10 cellular contexts compared by ENCODE assay signal in genomic region chr11:71795236-71795635, GRCh38. TPM values are rescaled to one million over a fixed set of nuclear protein-coding genes. Genes with fewer than 3 reads are reported as not detected.
DNase-seq lines count a peak whose midpoint lies in the region; ATAC-seq and TF ChIP-seq lines count a peak whose summit lies in the region.
"Not testable (repeated sequence)": the region's sequence is repeated elsewhere in the genome, so short reads cannot be mapped to it uniquely, and the experiment has no call there.
"Had no signal": no experiment of that assay in that cellular context is flagged by ENCODE, and none has a peak within 500 bp of the region (broad histone marks: within the 10 kb centered on the region; RNA-seq: fewer than 3 reads in every experiment).

No MANE protein-coding gene starts in this region.

- not testable (repeated sequence) for H4K8ac ChIP-seq in IMR-90 (ENCODE audit: low read depth in 2 of 2, low read length in 2 of 2); mesenchymal stem cell (ENCODE audit: low read length)

- peak overlapping the region; percentile 84 for H2BK120ac ChIP-seq in IMR-90 (ENCODE audit: low read depth, low read length)
- not testable (repeated sequence) for H2BK120ac ChIP-seq in mesenchymal stem cell (ENCODE audit: low read depth, low read length)

- peak overlapping the region; percentile 29; the same call in 1 of the 2 replicates for H3K4ac ChIP-seq in IMR-90 (ENCODE audit: low read depth, low read length)
- H3K4ac ChIP-seq in mesenchymal stem cell (ENCODE audit: low read depth in 1 of 2, low read length in 2 of 2) = not testable (repeated sequence)

- H3K14ac ChIP-seq in IMR-90 (replicated peaks; ENCODE audit: low read depth, low read length) (peak overlapping the region; percentile 8; the same call in 1 of the 2 replicates), mesenchymal stem cell (ENCODE audit: low read length in 2 of 2) (peak overlapping the region in 1 of 2 experiments; percentile 28)

- peaks cover 22% of the 10 kb centered on the region for H3K4me1 Mint-ChIP-seq in nephron progenitor cell

- H3K9me3 ChIP-seq in IMR-90 (ENCODE audit: control insufficient read depth, insufficient read depth, low read length); cardiac muscle cell (ENCODE audit: low read depth); mesenchymal stem cell (ENCODE audit: control insufficient read depth, low read length); upper lobe of right lung: not testable (repeated sequence)

- intact Hi-C loops in IMR-90 (cut with micrococcal nuclease); upper lobe of right lung (cut with DNase I): not testable (repeated sequence)

- no CpG with 5 or more reads among the region's 5 CpGs for WGBS in IMR-90 (ENCODE audit: extremely low coverage in 2 of 2, insufficient read length in 1 of 2), 2 experiments
- WGBS in mesenchymal stem cell = 90% methylated on average over 5 of the region's 5 CpGs

- not testable (repeated sequence) for H3K9me1 ChIP-seq in IMR-90 (ENCODE audit: insufficient read depth, low read length)

- not testable (repeated sequence) for H3K4me3 ChIP-seq in IMR-90 (ENCODE audit: insufficient read depth, low read depth, low read length); cardiac muscle cell; mesenchymal stem cell (ENCODE audit: insufficient read depth in 1 of 2, low read depth in 1 of 2, low read length in 2 of 2); upper lobe of right lung

- not testable (repeated sequence) for H3K36me3 Mint-ChIP-seq in nephron progenitor cell (ENCODE audit: low read depth)

- BruUV-seq in IMR-90 (replicated peaks; lab: Mats Ljungman, UMichigan) = not testable (repeated sequence)

- peak overlapping the region in 1 of 2 experiments; percentile 54 for H2BK12ac ChIP-seq in mesenchymal stem cell (ENCODE audit: low read length in 2 of 2)

- not testable (repeated sequence) for H3K4me2 ChIP-seq in IMR-90 (ENCODE audit: low read depth, low read length); mesenchymal stem cell (ENCODE audit: low read length, poor library complexity, severe bottlenecking)

- not testable (repeated sequence) for H3K27ac ChIP-seq in IMR-90 (ENCODE audit: insufficient read depth, low read length); mesenchymal stem cell (ENCODE audit: low read length, poor library complexity, severe bottlenecking); upper lobe of right lung
- peak overlapping the region; percentile 76 for H3K27ac ChIP-seq in cardiac muscle cell

- H2BK5ac ChIP-seq in IMR-90 (ENCODE audit: low read depth, low read length, poor library complexity, severe bottlenecking); mesenchymal stem cell (ENCODE audit: low read depth, low read length, poor library complexity, severe bottlenecking): not testable (repeated sequence)

- TF ChIP-seq RAD21 in IMR-90 (IDR thresholded peaks at IDR 0.05; ENCODE audit: low read length) = not testable (repeated sequence)

- H3K27me3 ChIP-seq in IMR-90 (ENCODE audit: control insufficient read depth, insufficient read depth, low read length); cardiac muscle cell; mesenchymal stem cell (ENCODE audit: control insufficient read depth in 1 of 2, insufficient read depth in 1 of 2, low read length in 2 of 2); upper lobe of right lung: not testable (repeated sequence)

- peak overlapping the region; percentile 63 for H3K27ac Mint-ChIP-seq in nephron progenitor cell

- not testable (repeated sequence) for ATAC-seq in IMR-90 (ENCODE audit: low read depth); upper lobe of right lung

- not testable (repeated sequence) for H4K5ac ChIP-seq in IMR-90 (ENCODE audit: low read depth, low read length)

- H3K9ac ChIP-seq in IMR-90 (ENCODE audit: low read depth, low read length); mesenchymal stem cell (ENCODE audit: low read length): not testable (repeated sequence)

- not testable (repeated sequence) for H4K20me1 ChIP-seq in IMR-90 (ENCODE audit: insufficient read depth, low read length)

- peak overlapping the region; percentile 85; the same call in 1 of the 2 replicates for H4K91ac ChIP-seq in IMR-90 (ENCODE audit: insufficient read depth, low read depth, low read length)
- not testable (repeated sequence) for H4K91ac ChIP-seq in mesenchymal stem cell (ENCODE audit: low read length)

- not testable (repeated sequence) for TF ChIP-seq CTCF in IMR-90 (conservative IDR thresholded peaks at IDR 0.05; ENCODE audit: low read depth, low read length); cardiac muscle cell (IDR thresholded peaks at IDR 0.05; ENCODE audit: low read depth, low read length); nephron progenitor cell (IDR thresholded peaks at IDR 0.05); upper lobe of right lung (IDR thresholded peaks at IDR 0.05)

- H3K4me1 ChIP-seq in IMR-90 (ENCODE audit: control insufficient read depth, insufficient read depth, low read length); cardiac muscle cell (ENCODE audit: low read depth); mesenchymal stem cell (ENCODE audit: control insufficient read depth, insufficient read depth, low read depth, low read length); upper lobe of right lung: not testable (repeated sequence)

- peak overlapping the region; percentile 24; the same call in 1 of the 2 replicates for H2BK20ac ChIP-seq in IMR-90 (ENCODE audit: low read depth, low read length)

- dilution Hi-C loops in IMR-90 (cut with HindIII; ENCODE audit: low sequenced_read_pairs, unreplicated experiment) = not testable (repeated sequence)

- not testable (repeated sequence) for H2BK15ac ChIP-seq in IMR-90 (ENCODE audit: low read depth, low read length); mesenchymal stem cell (ENCODE audit: low read depth, poor library complexity, severe bottlenecking)

- not testable (repeated sequence) for H3K36me3 ChIP-seq in IMR-90 (ENCODE audit: control insufficient read depth, insufficient read depth, low read length); cardiac muscle cell; mesenchymal stem cell (ENCODE audit: control insufficient read depth in 1 of 2, insufficient read depth in 2 of 2, low read depth in 1 of 2, low read length in 2 of 2); upper lobe of right lung

- not testable (repeated sequence) for H3K56ac ChIP-seq in IMR-90 (ENCODE audit: extremely low read depth, insufficient read depth, low read length)

- H3K9me3 Mint-ChIP-seq in nephron progenitor cell = not testable (repeated sequence)

- not testable (repeated sequence) for H3K23ac ChIP-seq in IMR-90 (ENCODE audit: low read depth, low read length); mesenchymal stem cell (ENCODE audit: low read length in 2 of 2)

- in situ Hi-C loops in IMR-90 (cut with MboI; ENCODE audit: low sequenced_read_pairs) = not testable (repeated sequence)

- H2AK5ac ChIP-seq in IMR-90 (ENCODE audit: low read depth, low read length) (peak overlapping the region; percentile 50; the same call in 1 of the 2 replicates), mesenchymal stem cell (ENCODE audit: low read length, severe bottlenecking) (peak overlapping the region; percentile 29)

- H2AK9ac ChIP-seq in IMR-90 (replicated peaks; ENCODE audit: low read depth, low read length, poor library complexity) = not testable (repeated sequence)

- POLR2A ChIA-PET in IMR-90 (lab: Charles Lee; ENCODE audit: unreplicated experiment) = not testable (repeated sequence)

- CTCF ChIA-PET in IMR-90 (lab: Yijun Ruan, JAX) = not testable (repeated sequence)

- H2AFZ ChIP-seq in IMR-90 (replicated peaks; ENCODE audit: low read length, poor library complexity); mesenchymal stem cell (ENCODE audit: low read depth, low read length): not testable (repeated sequence)

- H3K79me1 ChIP-seq in IMR-90 (ENCODE audit: low read depth in 1 of 2, low read length in 2 of 2); mesenchymal stem cell (replicated peaks; ENCODE audit: low read length, poor library complexity, severe bottlenecking): not testable (repeated sequence)

- H3K4me3 Mint-ChIP-seq in nephron progenitor cell = not testable (repeated sequence)

- H3K27me3 Mint-ChIP-seq in nephron progenitor cell (ENCODE audit: low read depth, poor library complexity) = not testable (repeated sequence)

- not testable (repeated sequence) for DNase-seq in IMR-90, mesenchymal stem cell, nephron progenitor cell
- DNase-seq in SW480 (ENCODE audit: low spot score) (peak; percentile 36), cardiac muscle cell (ENCODE audit: low read depth in 1 of 2, low spot score in 1 of 2) (peak in 1 of 2 donors; percentile 39), upper lobe of right lung (peak; percentile 47)

- not testable (repeated sequence) for H3K18ac ChIP-seq in IMR-90 (ENCODE audit: low read depth, low read length)
- H3K18ac ChIP-seq in mesenchymal stem cell (ENCODE audit: low read depth in 1 of 2, low read length in 2 of 2) = peak overlapping the region in 1 of 2 experiments; percentile 3

- TF ChIP-seq POLR2A in IMR-90 (IDR thresholded peaks at IDR 0.05; ENCODE audit: low read depth, low read length) = not testable (repeated sequence)

RNA-seq across cellular contexts. Expression of gene DEFB108B, which starts 37.8 kb away (rescaled TPM):
- total RNA-seq in IMR-90 (2012; rRNA removed) = not detected in 2 replicates
- polyA plus RNA-seq in IMR-90 (2012; rRNA removed) = not detected in 2 replicates
- not detected in 2 replicates for polyA plus RNA-seq in IMR-90 (2012; cell fraction: cytosol; rRNA removed)
- not detected in 2 replicates for polyA plus RNA-seq in IMR-90 (2012; cell fraction: nucleus; rRNA removed; ENCODE audit: low replicate concordance)
- not detected in 2 replicates for total RNA-seq in cardiac muscle cell
- polyA plus RNA-seq in cardiac muscle cell = 0.41 TPM in 1 of 2 replicates, not detected in the other
- not detected for polyA plus RNA-seq in mesenchymal stem cell (2013, experiment 1 of 2)
- polyA plus RNA-seq in mesenchymal stem cell (2013, experiment 2 of 2) = not detected
- not detected for total RNA-seq in upper lobe of right lung
- total RNA-seq: A172; A673; CD4-positive, alpha-beta memory T cell had no signal
- polyA plus RNA-seq: BJ; CD4-positive, alpha-beta memory T cell had no signal
